35 cellular contexts compared by ENCODE assay signal in genomic region chr1:248670003-248670402, GRCh38. TPM values are rescaled to one million over a fixed set of nuclear protein-coding genes. Genes with fewer than 3 reads are reported as not detected.
DNase-seq lines count a peak whose midpoint lies in the region; ATAC-seq, FAIRE-seq and TF ChIP-seq lines count a peak whose summit lies in the region.
"Had no signal": no experiment of that assay in that cellular context is flagged by ENCODE, and none has a peak within 500 bp of the region (broad histone marks: within the 10 kb centered on the region; RNA-seq: fewer than 3 reads in every experiment).

No MANE protein-coding gene starts in this region.

- H3K9me2 ChIP-seq in HCT116 (ENCODE audit: insufficient read depth) = no peaks in the 10 kb centered on the region

- FAIRE-seq in A549 (lab: Jason Lieb, UNC) = peak; percentile 61
- FAIRE-seq: endothelial cell of umbilical vein had no signal

- no peak overlapping the region for H3K27ac Mint-ChIP-seq in neural progenitor cell
- H3K27ac Mint-ChIP-seq: activated CD4-positive, alpha-beta T cell treated with anti-CD3 and anti-CD28 coated beads for 36 hours; activated CD8-positive, alpha-beta T cell treated with anti-CD3 and anti-CD28 coated beads for 36 hours; activated T-helper 1 cell treated with anti-CD3 and anti-CD28 coated beads, Interleukin-12 subunit alpha, Interleukin-12 subunit beta, Interleukin-2, Interleukin-4 antibody, amounts not matched to agents 30 ng/mL and 10 ng/mL and 1 ng/mL, durations not matched to agents 14 hours and 24 hours and 36 hours; natural killer cell treated with Interleukin-12 subunit alpha and Interleukin-12 subunit beta and Interleukin-15 and Interleukin-18, amount 100 ng/mL, for 72 hours had no signal

- no peak overlapping the region for H3K4me3 Mint-ChIP-seq in neural progenitor cell
- H3K4me3 Mint-ChIP-seq: activated CD4-positive, alpha-beta T cell treated with anti-CD3 and anti-CD28 coated beads for 36 hours; activated CD8-positive, alpha-beta T cell treated with anti-CD3 and anti-CD28 coated beads for 36 hours; activated T-helper 1 cell treated with anti-CD3 and anti-CD28 coated beads, Interleukin-12 subunit alpha, Interleukin-12 subunit beta, Interleukin-2, Interleukin-4 antibody, amounts not matched to agents 30 ng/mL and 10 ng/mL and 1 ng/mL, durations not matched to agents 14 hours and 24 hours and 36 hours; natural killer cell treated with Interleukin-12 subunit alpha and Interleukin-12 subunit beta and Interleukin-15 and Interleukin-18, amount 100 ng/mL, for 72 hours had no signal

- H2AFZ ChIP-seq in HCT116 (ENCODE audit: low read depth, low read length, poor library complexity, severe bottlenecking) (no peak overlapping the region), neural progenitor cell (replicated peaks) (no peak overlapping the region)
- H2AFZ ChIP-seq: hepatocyte had no signal

- H3K9me3 ChIP-seq in A549 = no peaks in the 10 kb centered on the region; the same call in 2 of the 3 replicates
- H3K9me3 ChIP-seq in HCT116 (ENCODE audit: control insufficient read depth in 1 of 2, insufficient read depth in 1 of 2, low read depth in 1 of 2, low read length in 2 of 2) = peaks cover 0 to 4% of the 10 kb centered on the region in 2 experiments; a peak in 2 of 4 replicates
- peaks cover 21% of the 10 kb centered on the region for H3K9me3 ChIP-seq in neural progenitor cell (ENCODE audit: low read depth)
- H3K9me3 ChIP-seq: gastroesophageal sphincter, psoas muscle, tibial nerve had no signal

- H3K9me3 Mint-ChIP-seq in neural progenitor cell = peaks cover 20% of the 10 kb centered on the region
- H3K9me3 Mint-ChIP-seq: natural killer cell treated with Interleukin-12 subunit alpha and Interleukin-12 subunit beta and Interleukin-15 and Interleukin-18, amount 100 ng/mL, for 72 hours had no signal

- WGBS in A549 (ENCODE audit: missing lambda C conversion rate) = 0% methylated on average over 1 of the region's 1 CpG

- H4K20me1 ChIP-seq in HCT116 (ENCODE audit: insufficient read depth) (no peaks in the 10 kb centered on the region), neural progenitor cell (ENCODE audit: low read depth) (no peaks in the 10 kb centered on the region)

- H3K36me3 Mint-ChIP-seq in neural progenitor cell = no peaks in the 10 kb centered on the region

- H3K79me2 ChIP-seq in HCT116 (ENCODE audit: insufficient read depth, low read length) (no peaks in the 10 kb centered on the region), neural progenitor cell (ENCODE audit: low read depth) (no peaks in the 10 kb centered on the region)
- H3K79me2 ChIP-seq: hepatocyte had no signal

- no peak for TF ChIP-seq EP300 in A549 (IDR thresholded peaks at IDR 0.05)

- H3F3A ChIP-seq in neural progenitor cell (ENCODE audit: low read depth) = no peaks in the 10 kb centered on the region

- H3K36me3 ChIP-seq in HCT116 (ENCODE audit: control insufficient read depth in 1 of 2, insufficient read depth in 2 of 2, low read length in 2 of 2) (no peaks in the 10 kb centered on the region; a peak in 1 of 4 replicates), neural progenitor cell (no peaks in the 10 kb centered on the region)
- H3K36me3 ChIP-seq: adrenal gland, brain microvascular endothelial cell, gastroesophageal sphincter, tibial nerve had no signal

- no peak for ATAC-seq in A549
- no peak for ATAC-seq in HCT116
- ATAC-seq in GM19397 (IDR thresholded peaks at IDR 0.05; ENCODE audit: unreplicated experiment) = no peak
- ATAC-seq: activated CD4-positive, alpha-beta T cell treated with anti-CD3 and anti-CD28 coated beads for 36 hours; activated CD8-positive, alpha-beta T cell treated with anti-CD3 and anti-CD28 coated beads for 36 hours; gastroesophageal sphincter; left colon; natural killer cell treated with Interleukin-12 subunit alpha and Interleukin-12 subunit beta and Interleukin-15 and Interleukin-18, amount 100 ng/mL, for 72 hours; psoas muscle had no signal

- in situ Hi-C loops in astrocyte of the spinal cord (cut with HindIII; ENCODE audit: low sequenced_read_pairs) = no loop called here

- TF ChIP-seq RAD21 in A549 (conservative IDR thresholded peaks at IDR 0.05 in 1 of 2, IDR thresholded peaks at IDR 0.05 in 1 of 2) = no peak
- TF ChIP-seq RAD21 in HCT116 (IDR thresholded peaks at IDR 0.05; ENCODE audit: low read depth) = no peak

- H3K9ac ChIP-seq in HCT116 (ENCODE audit: low read length) (no peak overlapping the region), neural progenitor cell (no peak overlapping the region)

- TF ChIP-seq CTCF in A549 (IDR thresholded peaks at IDR 0.05) (no peak), HCT116 (IDR thresholded peaks at IDR 0.05 in 2 of 3, conservative IDR thresholded peaks at IDR 0.05 in 1 of 3; ENCODE audit: borderline replicate concordance in 1 of 3, insufficient read depth in 1 of 3, low read depth in 2 of 3, low read length in 2 of 3) (no peak), astrocyte of the spinal cord (IDR thresholded peaks at IDR 0.05; ENCODE audit: low read depth, low read length) (no peak), neural progenitor cell (IDR thresholded peaks at IDR 0.05) (no peak)

- H3K4me1 ChIP-seq in A549 (no peaks in the 10 kb centered on the region), HCT116 (ENCODE audit: control insufficient read depth in 1 of 2, insufficient read depth in 2 of 2, low read length in 2 of 2) (no peaks in the 10 kb centered on the region), neural progenitor cell (no peaks in the 10 kb centered on the region)
- H3K4me1 ChIP-seq: adrenal gland, gastroesophageal sphincter, psoas muscle, tibial nerve had no signal

- H3K27me3 ChIP-seq in HCT116 (ENCODE audit: insufficient read depth, low read length) (no peaks in the 10 kb centered on the region), neural progenitor cell (no peaks in the 10 kb centered on the region)
- H3K27me3 ChIP-seq: adrenal gland, brain microvascular endothelial cell, hepatocyte, tibial nerve had no signal

- H3K27ac ChIP-seq in A549 (no peak overlapping the region), HCT116 (ENCODE audit: low read depth, low read length) (no peak overlapping the region), neural progenitor cell (no peak overlapping the region)
- H3K27ac ChIP-seq: adrenal gland, brain microvascular endothelial cell, gastroesophageal sphincter, hepatocyte, HL-60, psoas muscle, tibial nerve, VCaP had no signal

- no peak overlapping the region for H3K4me2 ChIP-seq in A549
- H3K4me2 ChIP-seq in HCT116 (ENCODE audit: low read length) = no peak overlapping the region
- no peak overlapping the region for H3K4me2 ChIP-seq in neural progenitor cell
- H3K4me2 ChIP-seq: hepatocyte had no signal

- TF ChIP-seq POLR2A in A549 (IDR thresholded peaks at IDR 0.05; ENCODE audit: low read length) (no peak), HCT116 (IDR thresholded peaks at IDR 0.05; ENCODE audit: borderline replicate concordance, extremely low read depth, insufficient read depth, insufficient read length) (no peak)

- no peaks in the 10 kb centered on the region for H3K4me1 Mint-ChIP-seq in neural progenitor cell
- H3K4me1 Mint-ChIP-seq: activated CD4-positive, alpha-beta T cell treated with anti-CD3 and anti-CD28 coated beads for 36 hours had no signal

- H3K4me3 ChIP-seq in A549 (no peak overlapping the region), HCT116 (replicated peaks in 1 of 2; ENCODE audit: low read depth in 1 of 2, low read length in 2 of 2) (no peak overlapping the region), astrocyte of the spinal cord (ENCODE audit: low read depth, low read length) (no peak overlapping the region), neural progenitor cell (no peak overlapping the region)
- H3K4me3 ChIP-seq: adrenal gland, gastroesophageal sphincter, hepatocyte, psoas muscle, tibial nerve had no signal

- no peaks in the 10 kb centered on the region for H3K27me3 Mint-ChIP-seq in neural progenitor cell (ENCODE audit: insufficient read depth, low read depth)
- H3K27me3 Mint-ChIP-seq: activated CD8-positive, alpha-beta T cell treated with anti-CD3 and anti-CD28 coated beads for 36 hours; natural killer cell treated with Interleukin-12 subunit alpha and Interleukin-12 subunit beta and Interleukin-15 and Interleukin-18, amount 100 ng/mL, for 72 hours had no signal

- no TSS peak for BruUV-seq in HCT116 (replicated peaks; lab: Mats Ljungman, UMichigan)

- intact Hi-C loops in HCT116 (cut with micrococcal nuclease) = no loop called here

- RAD21 ChIA-PET in HCT116 (lab: Charles Lee; ENCODE audit: low non-redundant PET in 1 of 2, low total read pairs in 2 of 2, uncharacterized antibody in 2 of 2, unreplicated experiment in 2 of 2) = no interaction called here

- POLR2A ChIA-PET in A549 (lab: Yijun Ruan, JAX) = no interaction called here
- POLR2A ChIA-PET in HCT116 (lab: Charles Lee) = no interaction called here

- peak in 1 of 2 experiments; percentile 6 for DNase-seq in A549 (ENCODE audit: low read depth in 1 of 2, low spot score in 1 of 2)
- DNase-seq in HCT116 (ENCODE audit: low read depth, low spot score) = peak; percentile 7
- peak; percentile 33 for DNase-seq in astrocyte of the spinal cord (ENCODE audit: low read depth, low spot score)
- no peak for DNase-seq in activated naive CD4-positive, alpha-beta T cell treated with anti-CD3 and anti-CD28 coated beads, Interleukin-2, amount 50 U/mL, for 16 hours
- no peak for DNase-seq in neural progenitor cell (ENCODE audit: low spot score)
- DNase-seq: activated CD4-positive, alpha-beta T cell treated with anti-CD3 and anti-CD28 coated beads for 36 hours; activated CD8-positive, alpha-beta memory T cell treated with anti-CD3 and anti-CD28 coated beads, Interleukin-2, amount 50 U/mL, for 48 hours; activated CD8-positive, alpha-beta T cell treated with anti-CD3 and anti-CD28 coated beads for 36 hours; activated naive CD4-positive, alpha-beta T cell treated with Interleukin-2 at 50 U/mL for 16 hours; adrenal gland; brain microvascular endothelial cell; H7; left colon; NCI-H1417; NCI-H2029; NCI-H226; NCI-H69; psoas muscle; stimulated activated CD4-positive, alpha-beta T cell treated with anti-CD3 and anti-CD28 coated beads, Interleukin-4, amount 100 ng/mL, for 24 hours; T1000 had no signal

- CTCF ChIA-PET in A549 (lab: Yijun Ruan, JAX) (no interaction called here), HCT116 (lab: Charles Lee) (no interaction called here)

RNA-seq across cellular contexts. Expression of gene OR2T27, which starts 14.7 kb away (rescaled TPM):
- polyA plus RNA-seq in A549 (2011; rRNA removed) (not detected in 2 replicates), A549 (2017; fragmentation: RNase III; extraction: RNeasy Plus Mini Kit Qiagen cat#74134 plus additional on column Dnase treatment) (not detected in 3 replicates)
- not detected in 2 replicates for polyA plus RNA-seq in A549 (2012; cell fraction: cytosol; rRNA removed)
- polyA plus RNA-seq in A549 (2012; cell fraction: nucleus; rRNA removed) = not detected in 2 replicates
- not detected in 2 replicates for polyA minus RNA-seq in A549 (2011; rRNA and poly(A)+ RNA removed)
- total RNA-seq in HCT116 (2021; ENCODE audit: unreplicated experiment) (not detected), neural progenitor cell (ENCODE audit: low replicate concordance) (not detected in 2 replicates)
- polyA plus RNA-seq in HCT116 (2012) = not detected in 2 replicates
- total RNA-seq: activated CD4-positive, alpha-beta T cell treated with anti-CD3 and anti-CD28 coated beads for 36 hours; activated CD8-positive, alpha-beta T cell treated with anti-CD3 and anti-CD28 coated beads for 36 hours; activated T-helper 1 cell treated with anti-CD3 and anti-CD28 coated beads, Interleukin-12 subunit alpha, Interleukin-12 subunit beta, Interleukin-2, Interleukin-4 antibody, amounts not matched to agents 30 ng/mL and 10 ng/mL and 1 ng/mL, durations not matched to agents 14 hours and 24 hours and 36 hours; adrenal gland; cerebellum; endothelial cell of umbilical vein; G401; gastroesophageal sphincter; H7; hepatocyte; left colon; lung microvascular endothelial cell; mucosa of gallbladder; natural killer cell treated with Interleukin-12 subunit alpha and Interleukin-12 subunit beta and Interleukin-15 and Interleukin-18, amount 100 ng/mL, for 72 hours; omental fat pad; psoas muscle; tibial nerve had no signal
- polyA plus RNA-seq: adrenal gland, BJ, endothelial cell of umbilical vein, hepatocyte, psoas muscle had no signal

RNA-seq across cellular contexts. Expression of gene OR2T35, which starts 24.9 kb away (rescaled TPM):
- polyA plus RNA-seq in A549 (2011; rRNA removed) (not detected in 2 replicates), A549 (2017; fragmentation: RNase III; extraction: RNeasy Plus Mini Kit Qiagen cat#74134 plus additional on column Dnase treatment) (not detected in 3 replicates)
- polyA plus RNA-seq in A549 (2012; cell fraction: cytosol; rRNA removed) = not detected in 2 replicates
- not detected in 2 replicates for polyA plus RNA-seq in A549 (2012; cell fraction: nucleus; rRNA removed)
- not detected in 2 replicates for polyA minus RNA-seq in A549 (2011; rRNA and poly(A)+ RNA removed)
- total RNA-seq in HCT116 (2021; ENCODE audit: unreplicated experiment) (not detected), neural progenitor cell (ENCODE audit: low replicate concordance) (not detected in 2 replicates)
- not detected in 2 replicates for polyA plus RNA-seq in HCT116 (2012)
- total RNA-seq: activated CD4-positive, alpha-beta T cell treated with anti-CD3 and anti-CD28 coated beads for 36 hours; activated CD8-positive, alpha-beta T cell treated with anti-CD3 and anti-CD28 coated beads for 36 hours; activated T-helper 1 cell treated with anti-CD3 and anti-CD28 coated beads, Interleukin-12 subunit alpha, Interleukin-12 subunit beta, Interleukin-2, Interleukin-4 antibody, amounts not matched to agents 30 ng/mL and 10 ng/mL and 1 ng/mL, durations not matched to agents 14 hours and 24 hours and 36 hours; adrenal gland; cerebellum; endothelial cell of umbilical vein; G401; gastroesophageal sphincter; H7; hepatocyte; left colon; lung microvascular endothelial cell; mucosa of gallbladder; natural killer cell treated with Interleukin-12 subunit alpha and Interleukin-12 subunit beta and Interleukin-15 and Interleukin-18, amount 100 ng/mL, for 72 hours; omental fat pad; psoas muscle; tibial nerve had no signal
- polyA plus RNA-seq: adrenal gland, BJ, endothelial cell of umbilical vein, hepatocyte, psoas muscle had no signal

RNA-seq across cellular contexts. Expression of gene OR14I1, which starts 32.6 kb away (rescaled TPM):
- polyA plus RNA-seq in A549 (2011; rRNA removed) = not detected in 2 replicates
- not detected in 2 replicates for polyA plus RNA-seq in A549 (2012; cell fraction: cytosol; rRNA removed)
- not detected in 2 replicates for polyA plus RNA-seq in A549 (2012; cell fraction: nucleus; rRNA removed)
- not detected in 3 replicates for polyA plus RNA-seq in A549 (2017; fragmentation: RNase III; extraction: RNeasy Plus Mini Kit Qiagen cat#74134 plus additional on column Dnase treatment)
- polyA minus RNA-seq in A549 (2011; rRNA and poly(A)+ RNA removed) = not detected in 2 replicates
- total RNA-seq in HCT116 (2021; ENCODE audit: unreplicated experiment) = not detected
- not detected in 2 replicates for polyA plus RNA-seq in HCT116 (2012)
- not detected in 2 replicates for total RNA-seq in neural progenitor cell (ENCODE audit: low replicate concordance)
- total RNA-seq: activated CD4-positive, alpha-beta T cell treated with anti-CD3 and anti-CD28 coated beads for 36 hours; activated CD8-positive, alpha-beta T cell treated with anti-CD3 and anti-CD28 coated beads for 36 hours; activated T-helper 1 cell treated with anti-CD3 and anti-CD28 coated beads, Interleukin-12 subunit alpha, Interleukin-12 subunit beta, Interleukin-2, Interleukin-4 antibody, amounts not matched to agents 30 ng/mL and 10 ng/mL and 1 ng/mL, durations not matched to agents 14 hours and 24 hours and 36 hours; adrenal gland; cerebellum; endothelial cell of umbilical vein; G401; gastroesophageal sphincter; H7; hepatocyte; left colon; lung microvascular endothelial cell; mucosa of gallbladder; natural killer cell treated with Interleukin-12 subunit alpha and Interleukin-12 subunit beta and Interleukin-15 and Interleukin-18, amount 100 ng/mL, for 72 hours; omental fat pad; psoas muscle; tibial nerve had no signal
- polyA plus RNA-seq: adrenal gland, BJ, endothelial cell of umbilical vein, hepatocyte, psoas muscle had no signal

RNA-seq across cellular contexts. Expression of gene OR2T11, which starts 35.1 kb away (rescaled TPM):
- polyA plus RNA-seq in A549 (2011; rRNA removed) (not detected in 2 replicates), A549 (2017; fragmentation: RNase III; extraction: RNeasy Plus Mini Kit Qiagen cat#74134 plus additional on column Dnase treatment) (not detected in 3 replicates)
- not detected in 2 replicates for polyA plus RNA-seq in A549 (2012; cell fraction: cytosol; rRNA removed)
- polyA plus RNA-seq in A549 (2012; cell fraction: nucleus; rRNA removed) = not detected in 2 replicates
- polyA minus RNA-seq in A549 (2011; rRNA and poly(A)+ RNA removed) = not detected in 2 replicates
- total RNA-seq in HCT116 (2021; ENCODE audit: unreplicated experiment) (not detected), neural progenitor cell (ENCODE audit: low replicate concordance) (not detected in 2 replicates)
- not detected in 2 replicates for polyA plus RNA-seq in HCT116 (2012)
- total RNA-seq: activated CD4-positive, alpha-beta T cell treated with anti-CD3 and anti-CD28 coated beads for 36 hours; activated CD8-positive, alpha-beta T cell treated with anti-CD3 and anti-CD28 coated beads for 36 hours; activated T-helper 1 cell treated with anti-CD3 and anti-CD28 coated beads, Interleukin-12 subunit alpha, Interleukin-12 subunit beta, Interleukin-2, Interleukin-4 antibody, amounts not matched to agents 30 ng/mL and 10 ng/mL and 1 ng/mL, durations not matched to agents 14 hours and 24 hours and 36 hours; adrenal gland; cerebellum; endothelial cell of umbilical vein; G401; gastroesophageal sphincter; H7; hepatocyte; left colon; lung microvascular endothelial cell; mucosa of gallbladder; natural killer cell treated with Interleukin-12 subunit alpha and Interleukin-12 subunit beta and Interleukin-15 and Interleukin-18, amount 100 ng/mL, for 72 hours; omental fat pad; psoas muscle; tibial nerve had no signal
- polyA plus RNA-seq: adrenal gland, BJ, endothelial cell of umbilical vein, hepatocyte, psoas muscle had no signal

Comparison
In these comparisons a context has a peak if more than half of its experiments do, and no peak if none do; other contexts are left out.
1. DNase-seq: peak in HCT116 (single experiment) and astrocyte of the spinal cord (single experiment); none in activated naive CD4-positive, alpha-beta T cell treated with anti-CD3 and anti-CD28 coated beads, Interleukin-2, amount 50 U/mL, for 16 hours (single experiment) and neural progenitor cell (single experiment).